ENCODE assay signal across 8 cellular contexts in the genomic region with DNA sequence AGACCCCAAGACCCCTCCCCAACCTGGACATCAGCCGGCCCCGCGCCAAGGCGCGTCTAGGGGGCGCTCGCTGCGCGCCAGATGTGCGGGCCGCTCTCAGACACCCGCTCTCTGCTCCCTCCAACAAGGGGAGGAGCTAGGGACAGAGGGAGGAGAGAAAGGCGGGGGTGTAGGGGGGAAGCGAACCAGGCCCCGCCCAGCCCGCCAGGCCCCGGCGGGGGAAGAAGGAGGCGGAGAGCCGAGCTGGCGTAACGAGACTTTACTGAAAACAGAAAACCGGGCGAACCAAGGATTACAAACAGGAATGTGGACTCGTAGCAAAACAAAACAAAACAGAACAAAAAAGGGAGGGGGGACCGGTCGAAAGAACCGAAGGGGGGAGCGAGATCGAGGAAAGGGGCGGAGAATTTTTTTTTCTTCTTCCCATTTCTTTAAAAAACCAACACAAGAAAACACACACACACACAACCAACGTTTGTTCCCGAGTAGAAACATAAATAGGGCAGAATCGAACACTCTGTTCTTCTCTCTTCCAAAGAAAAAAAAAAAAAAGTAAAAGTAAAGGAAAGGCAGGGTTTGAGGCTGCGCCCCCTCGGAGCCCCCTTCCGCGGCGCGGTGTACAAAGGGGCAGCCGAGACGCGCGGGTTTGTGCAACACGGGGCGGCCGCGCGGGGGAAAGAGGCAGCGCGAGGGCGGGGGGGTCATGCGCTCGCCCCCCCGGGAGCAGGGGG. TPM values are rescaled to one million over a fixed set of nuclear protein-coding genes. Genes with fewer than 3 reads are reported as not detected.
DNase-seq lines count a peak whose midpoint lies in the region; ATAC-seq, FAIRE-seq and TF ChIP-seq lines count a peak whose summit lies in the region.

No MANE protein-coding gene starts in this region.

- intact Hi-C loops in mucosa of descending colon (cut with DNase I, micrococcal nuclease), result loop anchor here (5.0 kb wide), 1 partner anchor 43 kb away; a partner anchor contains a TSS

- peak; percentile 81 for TF ChIP-seq RAD21 in Ishikawa (IDR thresholded peaks at IDR 0.05; ENCODE audit: low read depth)

- H3K27ac ChIP-seq in OCI-LY3 (ENCODE audit: low read length), result peak overlapping the region; percentile 92
- peak overlapping the region; percentile 98 for H3K27ac ChIP-seq in epithelial cell of prostate

- H3K9me3 ChIP-seq in OCI-LY3 (ENCODE audit: insufficient read depth, low read length), result no peaks in the 10 kb centered on the region
- H3K9me3 ChIP-seq in mucosa of descending colon, result no peaks in the 10 kb centered on the region

- FAIRE-seq in GM12891 (lab: Jason Lieb, UNC), result peak; percentile 91

- peak; percentile 95 for DNase-seq in GM12891 (ENCODE audit: insufficient read length, low spot score)
- peak; percentile 90 for DNase-seq in activated T-cell treated with anti-CD3 and anti-CD28 coated beads for 48 hours (ENCODE audit: low read depth)
- peak; percentile 76 for DNase-seq in epithelial cell of prostate (ENCODE audit: low read depth, low spot score)
- peak; percentile 94 to 95 (median 95) for DNase-seq in mucosa of descending colon
- DNase-seq in stimulated activated CD8-positive, alpha-beta memory T cell treated with anti-CD3 and anti-CD28 coated beads, Interleukin-4, amount 100 ng/mL, for 1 hour (ENCODE audit: low read depth in 2 of 2, low spot score in 1 of 2), result peak; percentile 66 to 81

- ATAC-seq in mucosa of descending colon, result peak; percentile 50
- ATAC-seq in HG03565 (IDR thresholded peaks at IDR 0.05; ENCODE audit: unreplicated experiment), result no peak

- peaks cover 20% of the 10 kb centered on the region for H3K36me3 ChIP-seq in OCI-LY3 (replicated peaks; ENCODE audit: low read depth, low read length)
- no peaks in the 10 kb centered on the region for H3K36me3 ChIP-seq in mucosa of descending colon (ENCODE audit: low read depth)

- TF ChIP-seq EP300 in Ishikawa (IDR thresholded peaks at IDR 0.05; ENCODE audit: borderline replicate concordance), result no peak

- peak; percentile 99 for TF ChIP-seq CTCF in OCI-LY3 (IDR thresholded peaks at IDR 0.05; ENCODE audit: low read depth, low read length)
- TF ChIP-seq CTCF in mucosa of descending colon (IDR thresholded peaks at IDR 0.05), result peak; percentile 75

- H3K4me2 ChIP-seq in OCI-LY3 (ENCODE audit: low read length), result peak overlapping the region; percentile 69

- peak overlapping the region; percentile 91 for H3K9ac ChIP-seq in OCI-LY3 (ENCODE audit: low read length)

- H3K27me3 ChIP-seq in OCI-LY3 (ENCODE audit: low read depth, low read length), result no peaks in the 10 kb centered on the region

- H3K4me1 ChIP-seq in OCI-LY3 (ENCODE audit: low read length) (peaks cover 24% of the 10 kb centered on the region), mucosa of descending colon (ENCODE audit: low read depth) (peaks cover 65% of the 10 kb centered on the region)

- peaks cover 16% of the 10 kb centered on the region for H4K20me1 ChIP-seq in OCI-LY3 (ENCODE audit: insufficient read depth, low read length)

- TF ChIP-seq POLR2A in GM12891 (IDR thresholded peaks at IDR 0.05; ENCODE audit: low read depth, low read length), result no peak

- H3K79me2 ChIP-seq in OCI-LY3 (ENCODE audit: low read length), result peaks cover 47% of the 10 kb centered on the region

- H3K4me3 ChIP-seq in OCI-LY3 (ENCODE audit: low read length) (peak overlapping the region; percentile 81), mucosa of descending colon (peak overlapping the region; percentile 98)

- no peak overlapping the region for H2AFZ ChIP-seq in OCI-LY3 (ENCODE audit: low read depth, low read length)

TF ChIP-seq in GM12891, 5 proteins besides CTCF, POLR2A, EP300 and RAD21:
- TF ChIP-seq SPI1 (IDR thresholded peaks at IDR 0.05; ENCODE audit: low read depth, low read length) (peak; percentile 36), TAF1 (IDR thresholded peaks at IDR 0.05; ENCODE audit: low read depth, low read length) (no peak; the same call in 1 of the 2 replicates), PAX5 (IDR thresholded peaks at IDR 0.05; ENCODE audit: insufficient read depth, low read length, severe bottlenecking) (peak; percentile 18), POLR2AphosphoS5 (IDR thresholded peaks at IDR 0.05; ENCODE audit: low read depth, low read length) (peak; percentile 44; the same call in 1 of the 2 replicates), POU2F2 (IDR thresholded peaks at IDR 0.05; ENCODE audit: low read depth, low read length) (no peak)

TF ChIP-seq in Ishikawa, 13 proteins besides CTCF, POLR2A, EP300 and RAD21:
- TF ChIP-seq, protein P1, sequence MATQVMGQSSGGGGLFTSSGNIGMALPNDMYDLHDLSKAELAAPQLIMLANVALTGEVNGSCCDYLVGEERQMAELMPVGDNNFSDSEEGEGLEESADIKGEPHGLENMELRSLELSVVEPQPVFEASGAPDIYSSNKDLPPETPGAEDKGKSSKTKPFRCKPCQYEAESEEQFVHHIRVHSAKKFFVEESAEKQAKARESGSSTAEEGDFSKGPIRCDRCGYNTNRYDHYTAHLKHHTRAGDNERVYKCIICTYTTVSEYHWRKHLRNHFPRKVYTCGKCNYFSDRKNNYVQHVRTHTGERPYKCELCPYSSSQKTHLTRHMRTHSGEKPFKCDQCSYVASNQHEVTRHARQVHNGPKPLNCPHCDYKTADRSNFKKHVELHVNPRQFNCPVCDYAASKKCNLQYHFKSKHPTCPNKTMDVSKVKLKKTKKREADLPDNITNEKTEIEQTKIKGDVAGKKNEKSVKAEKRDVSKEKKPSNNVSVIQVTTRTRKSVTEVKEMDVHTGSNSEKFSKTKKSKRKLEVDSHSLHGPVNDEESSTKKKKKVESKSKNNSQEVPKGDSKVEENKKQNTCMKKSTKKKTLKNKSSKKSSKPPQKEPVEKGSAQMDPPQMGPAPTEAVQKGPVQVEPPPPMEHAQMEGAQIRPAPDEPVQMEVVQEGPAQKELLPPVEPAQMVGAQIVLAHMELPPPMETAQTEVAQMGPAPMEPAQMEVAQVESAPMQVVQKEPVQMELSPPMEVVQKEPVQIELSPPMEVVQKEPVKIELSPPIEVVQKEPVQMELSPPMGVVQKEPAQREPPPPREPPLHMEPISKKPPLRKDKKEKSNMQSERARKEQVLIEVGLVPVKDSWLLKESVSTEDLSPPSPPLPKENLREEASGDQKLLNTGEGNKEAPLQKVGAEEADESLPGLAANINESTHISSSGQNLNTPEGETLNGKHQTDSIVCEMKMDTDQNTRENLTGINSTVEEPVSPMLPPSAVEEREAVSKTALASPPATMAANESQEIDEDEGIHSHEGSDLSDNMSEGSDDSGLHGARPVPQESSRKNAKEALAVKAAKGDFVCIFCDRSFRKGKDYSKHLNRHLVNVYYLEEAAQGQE (IDR thresholded peaks at IDR 0.05; ENCODE audit: low read depth), result no peak
- TF ChIP-seq TEAD4 (IDR thresholded peaks at IDR 0.05) (peak; percentile 44; the same call in 1 of the 2 replicates), TCF12 (IDR thresholded peaks at IDR 0.05; ENCODE audit: low read depth) (peak; percentile 56; the same call in 1 of the 2 replicates), TAF1 (IDR thresholded peaks at IDR 0.05; ENCODE audit: low read depth) (peak; percentile 38; the same call in 1 of the 2 replicates), CEBPB (IDR thresholded peaks at IDR 0.05) (no peak), FOXM1 (IDR thresholded peaks at IDR 0.05; ENCODE audit: borderline replicate concordance, low read depth) (no peak), ZBTB7A (IDR thresholded peaks at IDR 0.05; ENCODE audit: low read depth) (no peak; the same call in 1 of the 2 replicates), YY1 (IDR thresholded peaks at IDR 0.05; ENCODE audit: low read depth) (peak; percentile 32; the same call in 1 of the 2 replicates), CREB1 (IDR thresholded peaks at IDR 0.05; ENCODE audit: low read depth) (no peak), NFIC (IDR thresholded peaks at IDR 0.05) (0 out of 2 replicates have a peak, but pooled peaks have one; percentile 31), EGR1 (IDR thresholded peaks at IDR 0.05) (peak; percentile 80)
- TF ChIP-seq, protein P2, sequence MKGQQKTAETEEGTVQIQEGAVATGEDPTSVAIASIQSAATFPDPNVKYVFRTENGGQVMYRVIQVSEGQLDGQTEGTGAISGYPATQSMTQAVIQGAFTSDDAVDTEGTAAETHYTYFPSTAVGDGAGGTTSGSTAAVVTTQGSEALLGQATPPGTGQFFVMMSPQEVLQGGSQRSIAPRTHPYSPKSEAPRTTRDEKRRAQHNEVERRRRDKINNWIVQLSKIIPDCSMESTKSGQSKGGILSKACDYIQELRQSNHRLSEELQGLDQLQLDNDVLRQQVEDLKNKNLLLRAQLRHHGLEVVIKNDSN (IDR thresholded peaks at IDR 0.05), result no peak
- TF ChIP-seq, protein P3, sequence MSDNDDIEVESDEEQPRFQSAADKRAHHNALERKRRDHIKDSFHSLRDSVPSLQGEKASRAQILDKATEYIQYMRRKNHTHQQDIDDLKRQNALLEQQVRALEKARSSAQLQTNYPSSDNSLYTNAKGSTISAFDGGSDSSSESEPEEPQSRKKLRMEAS (IDR thresholded peaks at IDR 0.05), result peak; percentile 42; the same call in 1 of the 2 replicates

RNA-seq across cellular contexts. Expression of a gene that starts 1.7 kb away (rescaled TPM):
- polyA plus RNA-seq in GM12891 (2012; ENCODE audit: low read depth, missing spikeins), result 50.9 TPM
- total RNA-seq in mucosa of descending colon, result 100 to 1,000 TPM; 267 to 328 (median 295) TPM

RNA-seq across cellular contexts. Expression of a gene that starts 5.4 kb away (rescaled TPM):
- 0.85 TPM for polyA plus RNA-seq in GM12891 (2012; ENCODE audit: low read depth, missing spikeins)
- total RNA-seq in mucosa of descending colon, result 10 to 100 TPM in 1 of 3 donors, 1 to 10 TPM in 2; 4.4 to 10.6 (median 8.0) TPM

RNA-seq across cellular contexts. Expression of a gene that starts 43.2 kb away (rescaled TPM):
- polyA plus RNA-seq in GM12891 (2012; ENCODE audit: low read depth, missing spikeins), result 202 TPM
- total RNA-seq in mucosa of descending colon, result 100 to 1,000 TPM in 2 of 3 donors, 10 to 100 TPM in 1; 86.3 to 158 (median 124) TPM

RNA-seq across cellular contexts. Expression of a gene that starts 53.4 kb away (rescaled TPM):
- polyA plus RNA-seq in GM12891 (2012; ENCODE audit: low read depth, missing spikeins), result 0.17 TPM
- total RNA-seq in mucosa of descending colon, result 1 to 10 TPM; 2.5 to 7.7 (median 6.2) TPM
